ENCODE assay signal across 27 cellular contexts in genomic region chr12:10102322-10102721, GRCh38. TPM values are rescaled to one million over a fixed set of nuclear protein-coding genes. Genes with fewer than 3 reads are reported as not detected.
DNase-seq lines count a peak whose midpoint lies in the region; ATAC-seq and TF ChIP-seq lines count a peak whose summit lies in the region.
"Had no signal": no experiment of that assay in that cellular context is flagged by ENCODE, and none has a peak within 500 bp of the region (broad histone marks: within the 10 kb centered on the region; RNA-seq: fewer than 3 reads in every experiment).

No MANE protein-coding gene starts in this region.

- POLR2A ChIA-PET in Panc1 (lab: Charles Lee): interaction anchor here (0.6 kb wide), 1 partner anchor 87 kb away, joined by 11 read pairs; no protein-coding TSS in a partner anchor
- POLR2A ChIA-PET in Caco-2 (lab: Charles Lee): no interaction called here

- intact Hi-C loops in Right ventricle myocardium inferior (cut with DNase I) (no loop called here), left ventricle myocardium superior (cut with micrococcal nuclease) (no loop called here), Panc1 (cut with micrococcal nuclease; ENCODE audit: unreplicated experiment) (no loop called here), aorta (cut with DNase I) (no loop called here), Caco-2 (cut with micrococcal nuclease; ENCODE audit: unreplicated experiment) (no loop called here)

- H3K27me3 ChIP-seq in Panc1 (ENCODE audit: control insufficient read depth, insufficient read depth, low read length) (no peaks in the 10 kb centered on the region), aorta (ENCODE audit: control insufficient read depth in 1 of 2, insufficient read depth in 2 of 2, low read length in 1 of 2) (no peaks in the 10 kb centered on the region), Caco-2 (replicated peaks; ENCODE audit: control insufficient read depth, insufficient read depth, low read length) (no peaks in the 10 kb centered on the region)

- H3K4me1 Mint-ChIP-seq in Caco-2 (ENCODE audit: low read depth, unreplicated experiment): no peaks in the 10 kb centered on the region
- H3K4me1 Mint-ChIP-seq: CD4-positive, alpha-beta memory T cell; stimulated activated memory B cell treated with anti-CD40 and anti-IgM and Interleukin-4, amounts not matched to agents 10 μg/mL and 1 μg/mL and 100 μg/mL, for 72 hours had no signal

- in situ Hi-C loops in Panc1 (cut with HindIII; ENCODE audit: low pct_unique_long_range_greater_than_20kb, low sequenced_read_pairs): no loop called here

- TF ChIP-seq CTCF in Panc1 (IDR thresholded peaks at IDR 0.05) (no peak), Caco-2 (IDR thresholded peaks at IDR 0.05; ENCODE audit: insufficient read depth in 1 of 2, low read depth in 1 of 2, low read length in 1 of 2, severe bottlenecking in 1 of 2, unreplicated experiment in 1 of 2) (no peak)

- H3K36me3 ChIP-seq in Panc1 (ENCODE audit: control insufficient read depth, insufficient read depth, low read length): no peaks in the 10 kb centered on the region
- no peaks in the 10 kb centered on the region for H3K36me3 ChIP-seq in aorta (ENCODE audit: control insufficient read depth in 1 of 2, insufficient read depth in 2 of 2, low read length in 1 of 2)
- no peaks in the 10 kb centered on the region for H3K36me3 ChIP-seq in Caco-2 (ENCODE audit: control insufficient read depth, insufficient read depth, low read length)
- H3K36me3 ChIP-seq: prostate gland, WERI-Rb-1 had no signal

- peaks cover 8% of the 10 kb centered on the region for H3K27me3 Mint-ChIP-seq in Caco-2 (ENCODE audit: insufficient read depth, unreplicated experiment)

- no peak overlapping the region for H3K27ac Mint-ChIP-seq in Caco-2 (ENCODE audit: unreplicated experiment)
- H3K27ac Mint-ChIP-seq: activated T-cell treated with anti-CD3 and anti-CD28 coated beads, Interleukin-2, amount 50 U/mL, for 72 hours; CD4-positive, alpha-beta memory T cell; stimulated activated memory B cell treated with anti-CD40 and anti-IgM and Interleukin-4, amounts not matched to agents 10 μg/mL and 1 μg/mL and 100 μg/mL, for 72 hours had no signal

- CTCF ChIA-PET in Panc1 (lab: Charles Lee): interaction anchor here (0.5 kb wide), 1 partner anchor 40 kb away, joined by 4 read pairs; no protein-coding TSS in a partner anchor
- CTCF ChIA-PET in Caco-2 (lab: Charles Lee): no interaction called here

- H3K4me3 ChIP-seq in Panc1 (ENCODE audit: low read depth in 2 of 2, low read length in 2 of 2) (no peak overlapping the region), aorta (ENCODE audit: low read length in 2 of 2) (no peak overlapping the region), Caco-2 (ENCODE audit: low read depth, low read length) (no peak overlapping the region)
- H3K4me3 ChIP-seq: GM23248, prostate gland had no signal

- H3K27ac ChIP-seq in Panc1 (ENCODE audit: low read length) (peak overlapping the region; percentile 75), aorta (ENCODE audit: low read depth in 1 of 2, low read length in 2 of 2) (no peak overlapping the region)
- H3K27ac ChIP-seq: 22Rv1, prostate gland, WERI-Rb-1 had no signal

- H3K4me1 ChIP-seq in Panc1 (ENCODE audit: control insufficient read depth, insufficient read depth, low read length): peaks cover 17% of the 10 kb centered on the region
- no peaks in the 10 kb centered on the region for H3K4me1 ChIP-seq in aorta (ENCODE audit: control insufficient read depth in 1 of 2, insufficient read depth in 2 of 2, low read length in 2 of 2)
- no peaks in the 10 kb centered on the region for H3K4me1 ChIP-seq in Caco-2
- H3K4me1 ChIP-seq: prostate gland had no signal

- H3K9me3 ChIP-seq in Panc1 (ENCODE audit: control insufficient read depth, insufficient read depth, low read depth, low read length) (no peaks in the 10 kb centered on the region), aorta (ENCODE audit: control insufficient read depth, low read length) (no peaks in the 10 kb centered on the region), Caco-2 (no peaks in the 10 kb centered on the region)
- H3K9me3 ChIP-seq: prostate gland had no signal

- 67 to 69% methylated on average over 2 of the region's 2 CpGs for WGBS in aorta, 2 donors

- H3K36me3 Mint-ChIP-seq in Caco-2 (ENCODE audit: insufficient read depth, unreplicated experiment): no peaks in the 10 kb centered on the region
- H3K36me3 Mint-ChIP-seq: stimulated activated memory B cell treated with anti-CD40 and anti-IgM and Interleukin-4, amounts not matched to agents 10 μg/mL and 1 μg/mL and 100 μg/mL, for 72 hours had no signal

- peaks cover 11% of the 10 kb centered on the region for H3K9me3 Mint-ChIP-seq in Caco-2 (ENCODE audit: unreplicated experiment)

- no peak overlapping the region for H3K4me3 Mint-ChIP-seq in Caco-2 (ENCODE audit: unreplicated experiment)
- H3K4me3 Mint-ChIP-seq: activated T-cell treated with anti-CD3 and anti-CD28 coated beads, Interleukin-2, amount 50 U/mL, for 72 hours; CD4-positive, alpha-beta memory T cell; stimulated activated memory B cell treated with anti-CD40 and anti-IgM and Interleukin-4, amounts not matched to agents 10 μg/mL and 1 μg/mL and 100 μg/mL, for 72 hours had no signal

- DNase-seq in Right ventricle myocardium inferior (ENCODE audit: missing footprints) (no peak), left ventricle myocardium superior (no peak), Panc1 (ENCODE audit: low read depth, low spot score) (no peak), left lobe of liver (ENCODE audit: low spot score) (no peak), aorta (peak in 1 of 2 donors; percentile 62), NCI-H1105 (lab: John Stamatoyannopoulos, UW) (no peak), cortex of kidney (lab: John Stamatoyannopoulos, UW) (no peak), Caco-2 (no peak)
- DNase-seq: activated CD4-positive, alpha-beta T cell treated with anti-CD3 and anti-CD28 coated beads, Interleukin-2, amount 50 U/mL, for 1 hour; activated naive CD4-positive, alpha-beta T cell; activated T-cell treated with anti-CD3 and anti-CD28 coated beads, Interleukin-2, amount 50 U/mL, for 72 hours; CD4-positive, alpha-beta memory T cell; cerebellar nuclear complex; NCI-H187; NCI-H2171 treated with DMSO at 0.1 percent for 48 hours; NCI-H510A treated with DMSO at 0.1 percent for 48 hours; stimulated activated CD4-positive, alpha-beta T cell treated with anti-CD3 and anti-CD28 coated beads, Interleukin-4, amount 100 ng/mL, for 4 hours; T-helper 9 cell; WERI-Rb-1 had no signal

- peak; percentile 44 for ATAC-seq in Right ventricle myocardium inferior
- no peak for ATAC-seq in left ventricle myocardium superior
- ATAC-seq in Panc1: no peak
- ATAC-seq in left lobe of liver: peak; percentile 38
- peak; percentile 34 for ATAC-seq in aorta (ENCODE audit: low FRiP score)
- ATAC-seq: activated T-cell treated with anti-CD3 and anti-CD28 coated beads, Interleukin-2, amount 50 U/mL, for 72 hours; stimulated activated memory B cell treated with anti-CD40 and anti-IgM and Interleukin-4, amounts not matched to agents 10 μg/mL and 1 μg/mL and 100 μg/mL, for 72 hours had no signal

- BruUV-seq in Panc1 (replicated peaks; lab: Mats Ljungman, UMichigan) (no TSS peak), Caco-2 (replicated peaks; lab: Mats Ljungman, UMichigan) (no TSS peak)

RNA-seq across cellular contexts. Expression of gene CLEC1A, which starts 3.5 kb away (rescaled TPM):
- 3.7 TPM for total RNA-seq in Right ventricle myocardium inferior
- total RNA-seq in left ventricle myocardium superior: 4.4 TPM
- total RNA-seq in Panc1 (2021; ENCODE audit: unreplicated experiment): 0.41 TPM
- not detected for polyA plus RNA-seq in Panc1 (2012; ENCODE audit: insufficient read length)
- 0.70 TPM for total RNA-seq in left lobe of liver
- total RNA-seq in aorta: 10 to 100 TPM in 1 of 2 donors, 1 to 10 TPM in 1; 7.0 to 12.9 TPM
- polyA plus RNA-seq in aorta: under 1 TPM in 1 of 2 donors, not detected in 1; 0.51 TPM
- not detected in 2 replicates for total RNA-seq in Caco-2 (2022)
- total RNA-seq: activated T-cell treated with anti-CD3 and anti-CD28 coated beads, Interleukin-2, amount 50 U/mL, for 72 hours; CD4-positive, alpha-beta memory T cell; fibroblast of lung; GM23248; myocyte had no signal
- polyA plus RNA-seq: CD4-positive, alpha-beta memory T cell; GM23248 had no signal

RNA-seq across cellular contexts. Expression of gene CLEC7A, which starts 27.7 kb away (rescaled TPM):
- total RNA-seq in Right ventricle myocardium inferior (3.1 TPM), left ventricle myocardium superior (2.8 TPM), Panc1 (2021; ENCODE audit: unreplicated experiment) (not detected), left lobe of liver (1.2 TPM), aorta (10 to 100 TPM; 25.8 to 33.5 TPM), Caco-2 (2022) (not detected in 2 replicates)
- polyA plus RNA-seq in Panc1 (2012; ENCODE audit: insufficient read length): 0.08 TPM
- 1 to 10 TPM; 2.9 to 4.8 TPM for polyA plus RNA-seq in aorta
- total RNA-seq: activated T-cell treated with anti-CD3 and anti-CD28 coated beads, Interleukin-2, amount 50 U/mL, for 72 hours; endothelial cell of umbilical vein; fibroblast of lung; GM23248; myocyte; RPMI7951 had no signal
- polyA plus RNA-seq: endothelial cell of umbilical vein, GM23248 had no signal

Comparison
In these comparisons a context has a peak if more than half of its experiments do, and no peak if none do; other contexts are left out.
1. ATAC-seq: peak in Right ventricle myocardium inferior (single experiment), left lobe of liver (single experiment) and aorta (single experiment); none in left ventricle myocardium superior (single experiment) and Panc1 (single experiment).